Comparison of ENCODE assay signal across 25 cellular contexts in the genomic region with DNA sequence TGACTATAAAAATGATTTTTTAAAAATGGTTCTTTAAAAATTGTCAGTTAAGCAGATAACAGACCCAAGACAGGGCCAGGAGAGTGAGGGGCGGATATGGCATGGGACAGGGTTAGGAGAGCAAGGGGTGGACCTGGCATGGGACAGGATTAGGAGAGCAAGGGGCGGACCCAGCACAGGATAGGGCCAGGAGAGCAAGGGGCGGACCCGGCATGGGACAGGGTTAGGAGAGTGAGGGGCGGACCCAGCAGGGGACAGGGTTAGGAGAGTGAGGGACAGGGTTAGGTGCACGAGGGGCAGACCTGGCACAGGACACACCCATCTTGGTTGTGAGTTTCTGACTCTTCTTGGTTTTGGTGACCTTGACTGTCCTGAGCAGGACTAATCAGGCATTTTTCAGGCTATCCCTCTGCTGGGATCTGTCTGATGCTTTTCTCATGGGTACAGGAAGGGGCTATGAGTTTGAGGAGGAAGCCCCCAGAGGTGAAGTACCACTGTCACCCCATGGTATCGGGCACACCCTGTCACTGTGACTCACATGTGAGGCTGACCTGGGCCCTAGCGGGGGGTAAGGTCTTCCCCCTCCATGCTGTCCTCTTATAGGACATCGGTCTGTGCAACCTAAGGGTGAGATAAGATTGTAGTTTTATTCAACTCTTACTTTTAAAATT.
DNase-seq lines count a peak whose midpoint lies in the region; ATAC-seq, FAIRE-seq and TF ChIP-seq lines count a peak whose summit lies in the region.
"Had no signal": no experiment of that assay in that cellular context is flagged by ENCODE, and none has a peak within 500 bp of the region (broad histone marks: within the 10 kb centered on the region; RNA-seq: fewer than 3 reads in every experiment).

No MANE protein-coding gene starts in this region.

- H2AFZ ChIP-seq in HepG2 (ENCODE audit: low read length) (no peak overlapping the region), neuronal stem cell (ENCODE audit: low read length) (no peak overlapping the region)

- H3K4me2 ChIP-seq in HepG2 (ENCODE audit: low read depth, low read length), result no peak overlapping the region
- H3K4me2 ChIP-seq in neuronal stem cell (ENCODE audit: insufficient read depth, low read length, poor library complexity, severe bottlenecking), result no peak overlapping the region

- H3K4me1 ChIP-seq in right lobe of liver, result peaks cover 0 to 29% (median 6%) of the 10 kb centered on the region in 4 donors
- H3K4me1 ChIP-seq in HepG2 (ENCODE audit: insufficient read depth, low read length), result peaks cover 29% of the 10 kb centered on the region
- peaks cover under 1 to 4% of the 10 kb centered on the region in 2 donors for H3K4me1 ChIP-seq in neuronal stem cell (ENCODE audit: control insufficient read depth in 2 of 2, insufficient read depth in 1 of 2, low read depth in 1 of 2, low read length in 2 of 2)
- H3K4me1 ChIP-seq: thyroid gland had no signal

- BruUV-seq in HepG2 (replicated peaks; lab: Mats Ljungman, UMichigan), result no TSS peak

- intact Hi-C loops in right lobe of liver (cut with DNase I) (loop anchor here (5.0 kb wide), 1 partner anchor 265 kb away; no protein-coding TSS in a partner anchor), HepG2 (cut with micrococcal nuclease; ENCODE audit: unreplicated experiment) (no loop called here)

- DNase-seq in right lobe of liver, result peak in 2 of 3 donors; percentile 73 to 75
- no peak for DNase-seq in HepG2 (ENCODE audit: low spot score)
- DNase-seq in central memory CD8-positive, alpha-beta T cell (ENCODE audit: low spot score in 2 of 2), result no peak
- DNase-seq in neuronal stem cell (ENCODE audit: low spot score), result no peak
- DNase-seq in nucleus accumbens (lab: John Stamatoyannopoulos, UW), result no peak
- DNase-seq in T1000 (lab: John Stamatoyannopoulos, UW), result no peak
- DNase-seq: activated CD8-positive, alpha-beta T cell treated with anti-CD3 and anti-CD28 coated beads, Interleukin-2, amount 10 ng/mL, durations not matched to agents 7 days and 5 days; activated naive CD4-positive, alpha-beta T cell treated with anti-CD3 and anti-CD28 coated beads for 36 hours; activated T-cell treated with anti-CD3 and anti-CD28 coated beads, Interleukin-2, amount 50 U/mL, for 4 hours; amniotic stem cell; effector CD4-positive, alpha-beta T cell; glutamatergic neuron; GOT3; NCI-H1092; NCI-H187; NCI-H2171 treated with DMSO at 0.1 percent for 48 hours; NCI-H526; stimulated activated naive CD8-positive, alpha-beta T cell treated with anti-CD3 and anti-CD28 coated beads, Interleukin-15, amount 100 ng/mL, for 72 hours; thyroid gland had no signal

- 63% methylated on average over 7 of the region's 9 CpGs for WGBS in right lobe of liver (ENCODE audit: insufficient coverage, low coverage, low lambda C conversion rate, missing lambda C conversion rate)
- WGBS in HepG2 (ENCODE audit: low lambda C conversion rate), result 15% methylated on average over 7 of the region's 9 CpGs
- no CpG with 5 or more reads among the region's 9 CpGs for WGBS in neuronal stem cell (ENCODE audit: extremely low coverage in 2 of 2, insufficient read length in 2 of 2, insufficient replicate concordance in 1 of 2), 2 donors

- H3K9me3 ChIP-seq in right lobe of liver (no peaks in the 10 kb centered on the region), HepG2 (ENCODE audit: low read length) (no peaks in the 10 kb centered on the region), neuronal stem cell (replicated peaks in 1 of 2; ENCODE audit: control insufficient read depth in 2 of 2, insufficient read depth in 1 of 2, low read depth in 1 of 2, low read length in 2 of 2) (no peaks in the 10 kb centered on the region)
- H3K9me3 ChIP-seq: BLaER1 treated with 17β-estradiol and CSF1 and Interleukin-3, amounts not matched to agents 10 nM and 100 nM; neutrophil; SJSA1; thyroid gland had no signal

- H3K36me3 Mint-ChIP-seq in central memory CD8-positive, alpha-beta T cell (ENCODE audit: insufficient read depth), result peaks cover 4% of the 10 kb centered on the region

- no peaks in the 10 kb centered on the region for H3K79me1 ChIP-seq in neuronal stem cell (ENCODE audit: low read depth, low read length)

- POLR2A ChIA-PET in HepG2 (lab: Yijun Ruan, JAX), result interaction anchor here (1.0 kb wide), 1 partner anchor 267 kb away, joined by 5 read pairs; no protein-coding TSS in a partner anchor

- no peak overlapping the region for H4K91ac ChIP-seq in neuronal stem cell (ENCODE audit: low read depth, low read length, poor library complexity)

- H3K23ac ChIP-seq in neuronal stem cell (ENCODE audit: low read depth, low read length, poor library complexity), result no peak overlapping the region

- H3K14ac ChIP-seq in neuronal stem cell (ENCODE audit: low read length), result no peak overlapping the region

- H3K4me3 Mint-ChIP-seq in central memory CD8-positive, alpha-beta T cell, result no peak overlapping the region
- H3K4me3 Mint-ChIP-seq: activated CD8-positive, alpha-beta T cell treated with anti-CD3 and anti-CD28 coated beads, Interleukin-2, amount 10 ng/mL, durations not matched to agents 7 days and 5 days; activated naive CD4-positive, alpha-beta T cell treated with anti-CD3 and anti-CD28 coated beads for 36 hours; activated T-cell treated with anti-CD3 and anti-CD28 coated beads, Interleukin-2, amount 50 U/mL, for 4 hours; stimulated activated naive CD8-positive, alpha-beta T cell treated with anti-CD3 and anti-CD28 coated beads, Interleukin-15, amount 100 ng/mL, for 72 hours; T-helper 1 cell treated with Interleukin-12 subunit alpha and Interleukin-12 subunit beta and Interleukin-4 antibody, amounts not matched to agents 30 μg/mL and 1 μg/mL, for 36 hours had no signal

- CTCF ChIA-PET in HepG2 (lab: Yijun Ruan, JAX; ENCODE audit: low intra/inter-chr PET ratio, low total read pairs), result no interaction called here

- H3K27me3 Mint-ChIP-seq in central memory CD8-positive, alpha-beta T cell, result peaks cover 66% of the 10 kb centered on the region

- H3K27ac ChIP-seq in right lobe of liver (peak overlapping the region in 2 of 3 donors; percentile 13 to 37), HepG2 (ENCODE audit: extremely low read length, insufficient read depth, low read length) (no peak overlapping the region), neuronal stem cell (replicated peaks; ENCODE audit: low read length) (no peak overlapping the region)
- H3K27ac ChIP-seq: neutrophil, SJSA1, thyroid gland had no signal

- no peak for TF ChIP-seq EP300 in HepG2 (IDR thresholded peaks at IDR 0.05; ENCODE audit: low read depth in 2 of 2, low read length in 2 of 2)
- no peak for TF ChIP-seq EP300 in HepG2 (CRISPR knock-in tag; IDR thresholded peaks at IDR 0.05; ENCODE audit: borderline replicate concordance)

- H3K4me3 ChIP-seq in right lobe of liver (no peak overlapping the region), HepG2 (replicated peaks in 1 of 3; ENCODE audit: insufficient read depth in 1 of 3, low read depth in 2 of 3, low read length in 3 of 3) (no peak overlapping the region), neuronal stem cell (ENCODE audit: low read length in 2 of 2) (no peak overlapping the region)
- H3K4me3 ChIP-seq: BLaER1 treated with 17β-estradiol and CSF1 and Interleukin-3, amounts not matched to agents 10 nM and 100 nM; SJSA1; thyroid gland had no signal

- no peak overlapping the region for H3K9ac ChIP-seq in HepG2 (ENCODE audit: insufficient read depth, low read depth, low read length)
- H3K9ac ChIP-seq in neuronal stem cell (ENCODE audit: low read depth, low read length, poor library complexity), result no peak overlapping the region

- no peak overlapping the region for H3K18ac ChIP-seq in neuronal stem cell (ENCODE audit: low read length)

- H2BK5ac ChIP-seq in neuronal stem cell (ENCODE audit: low read length), result no peak overlapping the region

- no peak for TF ChIP-seq CTCF in right lobe of liver (IDR thresholded peaks at IDR 0.05)
- no peak for TF ChIP-seq CTCF in HepG2 (CRISPR knock-in tag; IDR thresholded peaks at IDR 0.05)

- H3K79me2 ChIP-seq in HepG2 (ENCODE audit: insufficient read depth, low read length), result no peaks in the 10 kb centered on the region

- peak overlapping the region; percentile 15 for H2AK5ac ChIP-seq in neuronal stem cell (ENCODE audit: low read depth, low read length)

- H3K27me3 ChIP-seq in right lobe of liver (no peaks in the 10 kb centered on the region), HepG2 (ENCODE audit: control insufficient read depth in 1 of 2, insufficient read depth in 2 of 2, low read length in 2 of 2) (peaks cover 2 to 57% of the 10 kb centered on the region in 2 experiments; a peak in 3 of 5 replicates), neuronal stem cell (ENCODE audit: control insufficient read depth in 3 of 3, insufficient read depth in 3 of 3, low read depth in 1 of 3, low read length in 3 of 3) (peaks cover 0 to 39% (median 0%) of the 10 kb centered on the region in 3 experiments)
- H3K27me3 ChIP-seq: neutrophil, SJSA1, thyroid gland had no signal

- ATAC-seq in right lobe of liver (peak; percentile 25 to 84 (median 74)), HepG2 (no peak), HG03457 (IDR thresholded peaks at IDR 0.05; ENCODE audit: unreplicated experiment) (no peak)
- no peak for ATAC-seq in central memory CD8-positive, alpha-beta T cell (replicated peaks; ENCODE audit: extremely low read depth, poor library complexity, severe bottlenecking)
- ATAC-seq: activated CD8-positive, alpha-beta T cell treated with anti-CD3 and anti-CD28 coated beads, Interleukin-2, amount 10 ng/mL, durations not matched to agents 7 days and 5 days; activated T-cell treated with anti-CD3 and anti-CD28 coated beads, Interleukin-2, amount 50 U/mL, for 4 hours; Panc1; stimulated activated naive CD8-positive, alpha-beta T cell treated with anti-CD3 and anti-CD28 coated beads, Interleukin-15, amount 100 ng/mL, for 72 hours had no signal

- no peak for FAIRE-seq in HepG2 (lab: Jason Lieb, UNC)

- H4K20me1 ChIP-seq in HepG2 (ENCODE audit: insufficient read depth, low read length), result no peaks in the 10 kb centered on the region

- in situ Hi-C loops in HepG2 (cut with HindIII; ENCODE audit: extremely low pct_ligation_motif_present, low pct_unique_long_range_greater_than_20kb), result loop anchor here (5.0 kb wide), 1 partner anchor 265 kb away; no protein-coding TSS in a partner anchor

- no peak overlapping the region for H3K4ac ChIP-seq in neuronal stem cell (ENCODE audit: low read length)

- H2BK15ac ChIP-seq in neuronal stem cell (ENCODE audit: low read length), result no peak overlapping the region

- TF ChIP-seq POLR2A in right lobe of liver (IDR thresholded peaks at IDR 0.05) (no peak), HepG2 (IDR thresholded peaks at IDR 0.05; ENCODE audit: insufficient read depth in 1 of 2, low read depth in 2 of 2, low read length in 2 of 2) (no peak)

- no peak overlapping the region for H2BK12ac ChIP-seq in neuronal stem cell (ENCODE audit: low read length)

- peak overlapping the region; percentile 67 for H3K27ac Mint-ChIP-seq in central memory CD8-positive, alpha-beta T cell (ENCODE audit: low read depth)
- H3K27ac Mint-ChIP-seq: activated CD8-positive, alpha-beta T cell treated with anti-CD3 and anti-CD28 coated beads, Interleukin-2, amount 10 ng/mL, durations not matched to agents 7 days and 5 days; activated naive CD4-positive, alpha-beta T cell treated with anti-CD3 and anti-CD28 coated beads for 36 hours; T-helper 1 cell treated with Interleukin-12 subunit alpha and Interleukin-12 subunit beta and Interleukin-4 antibody, amounts not matched to agents 30 μg/mL and 1 μg/mL, for 36 hours had no signal

- TF ChIP-seq RAD21 in HepG2 (CRISPR knock-in tag; IDR thresholded peaks at IDR 0.05), result no peak

- peaks cover 21% of the 10 kb centered on the region for H3K4me1 Mint-ChIP-seq in central memory CD8-positive, alpha-beta T cell

- no peak overlapping the region for H2BK120ac ChIP-seq in neuronal stem cell (ENCODE audit: low read depth, low read length)

- no peak overlapping the region for H4K8ac ChIP-seq in neuronal stem cell (ENCODE audit: low read depth, low read length)

- no peaks in the 10 kb centered on the region for H3K9me3 Mint-ChIP-seq in central memory CD8-positive, alpha-beta T cell
- H3K9me3 Mint-ChIP-seq: activated naive CD4-positive, alpha-beta T cell treated with anti-CD3 and anti-CD28 coated beads for 36 hours; stimulated activated naive CD8-positive, alpha-beta T cell treated with anti-CD3 and anti-CD28 coated beads, Interleukin-15, amount 100 ng/mL, for 72 hours; T-helper 1 cell treated with Interleukin-12 subunit alpha and Interleukin-12 subunit beta and Interleukin-4 antibody, amounts not matched to agents 30 μg/mL and 1 μg/mL, for 36 hours had no signal

- H3K36me3 ChIP-seq in right lobe of liver, result no peaks in the 10 kb centered on the region
- no peaks in the 10 kb centered on the region for H3K36me3 ChIP-seq in HepG2 (replicated peaks in 1 of 2; ENCODE audit: control insufficient read depth in 1 of 2, insufficient read depth in 2 of 2, low read length in 2 of 2)
- no peaks in the 10 kb centered on the region for H3K36me3 ChIP-seq in neuronal stem cell (replicated peaks in 1 of 2; ENCODE audit: control insufficient read depth in 2 of 2, insufficient read depth in 2 of 2, low read length in 2 of 2)
- H3K36me3 ChIP-seq: BLaER1 treated with 17β-estradiol and CSF1 and Interleukin-3, amounts not matched to agents 10 nM and 100 nM; neutrophil; thyroid gland had no signal

Comparison
In these comparisons a context has a peak if more than half of its experiments do, and no peak if none do; other contexts are left out.
1. ATAC-seq: peak in right lobe of liver (4 of 4); none in HepG2 (single experiment), central memory CD8-positive, alpha-beta T cell (single experiment) and HG03457 (single experiment).
2. DNase-seq: peak in right lobe of liver (2 of 3); none in HepG2 (single experiment), central memory CD8-positive, alpha-beta T cell (0 of 2), neuronal stem cell (single experiment), nucleus accumbens (0 of 56) and T1000 (single experiment).
3. H3K27ac ChIP-seq: peak in right lobe of liver (2 of 3); none in HepG2 (single experiment) and neuronal stem cell (single experiment).